8 cellular contexts compared by ENCODE assay signal in genomic region chr2:231361701-231362588, GRCh38. TPM values are rescaled to one million over a fixed set of nuclear protein-coding genes. Genes with fewer than 3 reads are reported as not detected.
DNase-seq lines count a peak whose midpoint lies in the region; ATAC-seq and TF ChIP-seq lines count a peak whose summit lies in the region.

No MANE protein-coding gene starts in this region.

- no peak for TF ChIP-seq POLR2A in stomach (IDR thresholded peaks at IDR 0.05)

- intact Hi-C loops in stomach (cut with DNase I; ENCODE audit: low total_unique reads): no loop called here

- ATAC-seq in GM19468 (IDR thresholded peaks at IDR 0.05; ENCODE audit: extremely low read depth, unreplicated experiment) (peak; percentile 96), HG03460 (IDR thresholded peaks at IDR 0.05; ENCODE audit: unreplicated experiment) (peak; percentile 89), foreskin keratinocyte (no peak)
- ATAC-seq in activated naive CD8-positive, alpha-beta T cell treated with anti-CD3 and anti-CD28 coated beads, Interleukin-2, amount 50 U/mL, for 24 hours: peak; percentile 52

- no peaks in the 10 kb centered on the region for H3K27me3 ChIP-seq in stomach
- H3K27me3 ChIP-seq in foreskin keratinocyte: no peaks in the 10 kb centered on the region

- no peak for DNase-seq in activated naive CD8-positive, alpha-beta T cell treated with anti-CD3 and anti-CD28 coated beads, Interleukin-2, amount 50 U/mL, for 24 hours
- no peak for DNase-seq in stomach
- no peak for DNase-seq in foreskin keratinocyte
- no peak for DNase-seq in stimulated activated CD4-positive, alpha-beta T cell treated with anti-CD3 and anti-CD28 coated beads, Interleukin-2, amount 100 ng/mL, for 24 hours
- DNase-seq in NCI-H2196 treated with DMSO at 0.1 percent for 48 hours (lab: John Stamatoyannopoulos, UW; ENCODE audit: unreplicated experiment): no peak

- H3K4me3 Mint-ChIP-seq in activated naive CD8-positive, alpha-beta T cell treated with anti-CD3 and anti-CD28 coated beads, Interleukin-2, amount 50 U/mL, for 24 hours: no peak overlapping the region

- H3K9me3 ChIP-seq in stomach: no peaks in the 10 kb centered on the region

- H3K4me1 ChIP-seq in stomach: peaks cover 0 to 10% (median 9%) of the 10 kb centered on the region in 4 donors
- H3K4me1 ChIP-seq in foreskin keratinocyte: no peaks in the 10 kb centered on the region

- H3K9me3 Mint-ChIP-seq in activated naive CD8-positive, alpha-beta T cell treated with anti-CD3 and anti-CD28 coated beads, Interleukin-2, amount 50 U/mL, for 24 hours: no peaks in the 10 kb centered on the region

- peaks cover 1% of the 10 kb centered on the region for H3K36me3 Mint-ChIP-seq in activated naive CD8-positive, alpha-beta T cell treated with anti-CD3 and anti-CD28 coated beads, Interleukin-2, amount 50 U/mL, for 24 hours (ENCODE audit: low read depth)

- peaks cover 0 to 48% (median 23%) of the 10 kb centered on the region in 4 donors for H3K36me3 ChIP-seq in stomach

- H3K27ac ChIP-seq in stomach: peak overlapping the region in 3 of 5 donors; percentile 4 to 56 (median 15)
- no peak overlapping the region for H3K27ac ChIP-seq in foreskin keratinocyte

- TF ChIP-seq CTCF in GM12872 (IDR thresholded peaks at IDR 0.05; ENCODE audit: insufficient read depth, low read depth, low read length) (peak; percentile 61; the same call in 2 of the 3 replicates), stomach (IDR thresholded peaks at IDR 0.05) (no peak), foreskin keratinocyte (conservative IDR thresholded peaks at IDR 0.05) (no peak)

- H3K4me3 ChIP-seq in stomach: no peak overlapping the region

- no peak overlapping the region for H3K27ac Mint-ChIP-seq in activated naive CD8-positive, alpha-beta T cell treated with anti-CD3 and anti-CD28 coated beads, Interleukin-2, amount 50 U/mL, for 24 hours

- H3K27me3 Mint-ChIP-seq in activated naive CD8-positive, alpha-beta T cell treated with anti-CD3 and anti-CD28 coated beads, Interleukin-2, amount 50 U/mL, for 24 hours: no peaks in the 10 kb centered on the region

- H3K4me1 Mint-ChIP-seq in activated naive CD8-positive, alpha-beta T cell treated with anti-CD3 and anti-CD28 coated beads, Interleukin-2, amount 50 U/mL, for 24 hours: peaks cover 17% of the 10 kb centered on the region

- WGBS in stomach, 5 donors: 69 to 80% (median 75%) methylated on average over 12 of the region's 12 CpGs

- no peak for TF ChIP-seq EP300 in stomach (IDR thresholded peaks at IDR 0.05)

RNA-seq across cellular contexts. Expression of gene B3GNT7, which starts 33.6 kb away (rescaled TPM):
- total RNA-seq in stomach (100 to 1,000 TPM in 2 of 5 donors, 10 to 100 TPM in 3; 13.4 to 156 (median 33.8) TPM), foreskin keratinocyte (0.07 and 0.10 TPM in 2 replicates)
- polyA plus RNA-seq in stomach (1 to 10 TPM; 1.9 to 8.0 (median 6.1) TPM), foreskin keratinocyte (0.07 and 0.08 TPM in 2 replicates)

Comparison
In these comparisons a context has a peak if more than half of its experiments do, and no peak if none do; other contexts are left out.
1. RNA of gene B3GNT7, which starts 33.6 kb away (total RNA-seq): 13.4 to 156 TPM in stomach; 0.07 to 0.10 TPM in foreskin keratinocyte; every median in the first group is over 10 times any median in the second.